Comparison of ENCODE assay signal across 8 cellular contexts in genomic region chr12:117151195-117152031, GRCh38. TPM values are rescaled to one million over a fixed set of nuclear protein-coding genes. Genes with fewer than 3 reads are reported as not detected.
DNase-seq lines count a peak whose midpoint lies in the region; ATAC-seq lines count a peak whose summit lies in the region.

No MANE protein-coding gene starts in this region.

- no peak for ATAC-seq in GM19023 (IDR thresholded peaks at IDR 0.05; ENCODE audit: unreplicated experiment)
- ATAC-seq in GM21576 (IDR thresholded peaks at IDR 0.05; ENCODE audit: unreplicated experiment), result no peak

- no peak overlapping the region for H3K27ac ChIP-seq in substantia nigra (ENCODE audit: low read depth, low read length, poor library complexity, severe bottlenecking)

- DNase-seq in DMS 273 (lab: John Stamatoyannopoulos, UW; ENCODE audit: unreplicated experiment), result peak; percentile 47
- DNase-seq in DMS 273 treated with DMSO at 0.1 percent for 48 hours (lab: John Stamatoyannopoulos, UW), result no peak
- peak; percentile 19 for DNase-seq in M059J (ENCODE audit: low read depth)
- peak; percentile 68 for DNase-seq in astrocyte of the hippocampus (ENCODE audit: low read depth, low spot score)
- DNase-seq in iPS DF 4.7 (ENCODE audit: extremely low read depth, low spot score), result peak; percentile 69
- peak in 39 of 49 donors; percentile 3 to 69 (median 45) for DNase-seq in substantia nigra (lab: John Stamatoyannopoulos, UW)

RNA-seq across cellular contexts. Expression of gene FBXO21, which starts 38.9 kb away (rescaled TPM):
- 53.7 and 63.2 TPM in 2 replicates for total RNA-seq in M059J (2014; rRNA removed; shearing (Covaris generic))

RNA-seq across cellular contexts. Expression of gene TESC, which starts 52.2 kb away (rescaled TPM):
- not detected in 2 replicates for total RNA-seq in M059J (2014; rRNA removed; shearing (Covaris generic))
